In genomic region chr6:169800668-169801395, GRCh38 we compare ENCODE assay signal across 1 cellular context.
TF ChIP-seq lines count a peak whose summit lies in the region.

No MANE protein-coding gene starts in this region.

TF ChIP-seq in HepG2, 621 proteins besides CTCF, POLR2A, EP300 and RAD21 (continued from another document and continues in another):
- TF ChIP-seq KDM1A (CRISPR knock-in tag; IDR thresholded peaks at IDR 0.05), result peak; percentile 12
- peak; percentile 91; the same call in 1 of the 2 replicates for TF ChIP-seq MTA1 (CRISPR knock-in tag; IDR thresholded peaks at IDR 0.05; ENCODE audit: borderline replicate concordance)
- TF ChIP-seq MIER2 (CRISPR knock-in tag; IDR thresholded peaks at IDR 0.05), result no peak
- peak; percentile 56 for TF ChIP-seq ZNF550 (CRISPR knock-in tag; IDR thresholded peaks at IDR 0.05; ENCODE audit: borderline replicate concordance)
- TF ChIP-seq AGO1 (IDR thresholded peaks at IDR 0.05; ENCODE audit: low read depth, low read length, poor library complexity, severe bottlenecking), result peak; percentile 37
- peak; percentile 78; the same call in 1 of the 2 replicates for TF ChIP-seq SAP130 (CRISPR knock-in tag; IDR thresholded peaks at IDR 0.05; ENCODE audit: low read depth)
- TF ChIP-seq ZSCAN22 (CRISPR knock-in tag; IDR thresholded peaks at IDR 0.05), result peak; percentile 45; the same call in 1 of the 2 replicates
- no peak for TF ChIP-seq ZBTB3 (CRISPR knock-in tag; IDR thresholded peaks at IDR 0.05; ENCODE audit: borderline replicate concordance, low read depth)
- no peak for TF ChIP-seq ATF1 (CRISPR knock-in tag; IDR thresholded peaks at IDR 0.05)
- TF ChIP-seq HDAC1 (CRISPR knock-in tag; IDR thresholded peaks at IDR 0.05), result peak; percentile 85
- TF ChIP-seq PATZ1 (CRISPR knock-in tag; IDR thresholded peaks at IDR 0.05), result peak; percentile 50; the same call in 1 of the 2 replicates
- TF ChIP-seq PHF20 (CRISPR knock-in tag; IDR thresholded peaks at IDR 0.05), result no peak; the same call in 1 of the 2 replicates
- TF ChIP-seq GFI1 (CRISPR knock-in tag; IDR thresholded peaks at IDR 0.05; ENCODE audit: borderline replicate concordance), result peak; percentile 75; the same call in 1 of the 2 replicates
- TF ChIP-seq ZNF879 (CRISPR knock-in tag; IDR thresholded peaks at IDR 0.05), result peak; percentile 92
- TF ChIP-seq ZNF501 (CRISPR knock-in tag; IDR thresholded peaks at IDR 0.05), result no peak; the same call in 1 of the 2 replicates
- TF ChIP-seq ZSCAN25 (CRISPR knock-in tag; IDR thresholded peaks at IDR 0.05), result no peak
- peak; percentile 83 for TF ChIP-seq PTBP1 (IDR thresholded peaks at IDR 0.05; ENCODE audit: low read depth, low read length, poor library complexity, severe bottlenecking)
- TF ChIP-seq ZNF430 (CRISPR knock-in tag; IDR thresholded peaks at IDR 0.05), result no peak; the same call in 1 of the 2 replicates
- no peak; the same call in 1 of the 2 replicates for TF ChIP-seq KLF15 (CRISPR knock-in tag; IDR thresholded peaks at IDR 0.05; ENCODE audit: borderline replicate concordance)
- TF ChIP-seq ZBED4 (CRISPR knock-in tag; IDR thresholded peaks at IDR 0.05; ENCODE audit: borderline replicate concordance), result no peak
- TF ChIP-seq ZMAT3 (CRISPR knock-in tag; conservative IDR thresholded peaks at IDR 0.05), result peak; percentile 43; the same call in 1 of the 2 replicates
- peak; percentile 21; the same call in 1 of the 2 replicates for TF ChIP-seq DR1 (CRISPR knock-in tag; IDR thresholded peaks at IDR 0.05)
- TF ChIP-seq ZGPAT (CRISPR knock-in tag; IDR thresholded peaks at IDR 0.05), result peak; percentile 92
- no peak for TF ChIP-seq SETDB1 (CRISPR knock-in tag; IDR thresholded peaks at IDR 0.05; ENCODE audit: borderline replicate concordance)
- TF ChIP-seq MYNN (CRISPR knock-in tag; IDR thresholded peaks at IDR 0.05; ENCODE audit: low read depth), result no peak
- no peak; the same call in 1 of the 2 replicates for TF ChIP-seq ZNF460 (CRISPR knock-in tag; IDR thresholded peaks at IDR 0.05; ENCODE audit: borderline replicate concordance)
- TF ChIP-seq PHF8 (CRISPR knock-in tag; IDR thresholded peaks at IDR 0.05), result peak; percentile 60
- no peak for TF ChIP-seq ZNF354B (CRISPR knock-in tag; IDR thresholded peaks at IDR 0.05)
- no peak for TF ChIP-seq SP1 (IDR thresholded peaks at IDR 0.05)
- TF ChIP-seq SP1 (CRISPR knock-in tag; IDR thresholded peaks at IDR 0.05), result 0 out of 2 replicates have a peak, but pooled peaks have one; percentile 13
- peak; percentile 22; the same call in 1 of the 2 replicates for TF ChIP-seq KLF11 (CRISPR knock-in tag; IDR thresholded peaks at IDR 0.05)
- 0 out of 2 replicates have a peak, but pooled peaks have one; percentile 68 for TF ChIP-seq PAX8 (CRISPR knock-in tag; IDR thresholded peaks at IDR 0.05; ENCODE audit: borderline replicate concordance)
- TF ChIP-seq E2F5 (CRISPR knock-in tag; conservative IDR thresholded peaks at IDR 0.05), result 0 out of 2 replicates have a peak, but pooled peaks have one; percentile 40
- no peak for TF ChIP-seq IKZF1 (IDR thresholded peaks at IDR 0.05)
- TF ChIP-seq ZNF292 (CRISPR knock-in tag; IDR thresholded peaks at IDR 0.05; ENCODE audit: borderline replicate concordance, low read depth), result peak; percentile 99
- TF ChIP-seq FOXM1 (CRISPR knock-in tag; IDR thresholded peaks at IDR 0.05), result no peak
- no peak for TF ChIP-seq TOE1 (CRISPR knock-in tag; IDR thresholded peaks at IDR 0.05)
- peak; percentile 78; the same call in 1 of the 2 replicates for TF ChIP-seq FOXJ3 (CRISPR knock-in tag; IDR thresholded peaks at IDR 0.05; ENCODE audit: borderline replicate concordance)
- TF ChIP-seq GABPA (IDR thresholded peaks at IDR 0.05; ENCODE audit: low read depth, low read length), result no peak
- TF ChIP-seq GABPA (CRISPR knock-in tag; IDR thresholded peaks at IDR 0.05; ENCODE audit: low read depth), result no peak
- TF ChIP-seq SALL1 (CRISPR knock-in tag; IDR thresholded peaks at IDR 0.05), result peak; percentile 90
- peak; percentile 6 for TF ChIP-seq HNRNPH1 (optimal IDR thresholded peaks at IDR 0.05; ENCODE audit: low read depth, low read length)
- TF ChIP-seq ARNTL (CRISPR knock-in tag; IDR thresholded peaks at IDR 0.05), result peak; percentile 77
- TF ChIP-seq ZNF407 (CRISPR knock-in tag; IDR thresholded peaks at IDR 0.05; ENCODE audit: not compliant biosample characterization), result peak; percentile 27
- TF ChIP-seq AGO2 (optimal IDR thresholded peaks at IDR 0.05; ENCODE audit: low read depth, low read length), result no peak
- TF ChIP-seq MYPOP (CRISPR knock-in tag; IDR thresholded peaks at IDR 0.05), result peak; percentile 45; the same call in 1 of the 2 replicates
- no peak for TF ChIP-seq ZNF597 (CRISPR knock-in tag; IDR thresholded peaks at IDR 0.05)
